Comparison of ENCODE assay signal across 15 cellular contexts in the genomic region with DNA sequence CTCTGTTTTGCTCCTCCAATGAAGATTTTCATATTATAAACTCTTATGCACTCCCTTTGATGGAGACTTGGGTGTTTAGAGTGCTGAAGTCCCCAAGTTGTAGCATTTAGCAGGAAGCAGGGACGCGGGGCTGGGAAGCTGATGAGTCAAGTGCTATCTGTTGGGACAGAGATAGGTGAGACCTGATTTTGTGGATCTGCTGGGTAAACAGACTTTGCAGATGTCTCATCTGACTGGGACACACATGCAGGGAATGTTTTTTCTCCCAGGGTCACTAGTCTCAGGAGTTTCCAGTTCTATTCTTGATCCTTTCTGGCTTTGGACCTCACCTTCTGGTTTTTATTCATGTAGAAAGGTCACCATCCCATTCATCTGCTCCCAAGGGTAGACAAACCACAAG.
DNase-seq lines count a peak whose midpoint lies in the region; ATAC-seq, FAIRE-seq and TF ChIP-seq lines count a peak whose summit lies in the region.
"Had no signal": no experiment of that assay in that cellular context is flagged by ENCODE, and none has a peak within 500 bp of the region (broad histone marks: within the 10 kb centered on the region; RNA-seq: fewer than 3 reads in every experiment).

No MANE protein-coding gene starts in this region.

- H3K4me3 ChIP-seq in SK-N-SH (ENCODE audit: low read depth in 2 of 2, low read length in 1 of 2) = no peak overlapping the region
- no peak overlapping the region for H3K4me3 ChIP-seq in K562
- no peak overlapping the region for H3K4me3 ChIP-seq in upper lobe of right lung
- no peak overlapping the region for H3K4me3 ChIP-seq in stomach
- H3K4me3 ChIP-seq: SJCRH30 had no signal

- ATAC-seq in SK-N-SH treated with all-trans-retinoic acid at 6 μM for 48 hours = no peak
- ATAC-seq in K562 = no peak
- ATAC-seq in upper lobe of right lung = no peak
- ATAC-seq in HG02870 (IDR thresholded peaks at IDR 0.05; ENCODE audit: unreplicated experiment) = no peak
- no peak for ATAC-seq in GM18517 (IDR thresholded peaks at IDR 0.05; ENCODE audit: unreplicated experiment)

- H4K20me1 ChIP-seq in SK-N-SH (ENCODE audit: insufficient read depth) = no peaks in the 10 kb centered on the region
- no peaks in the 10 kb centered on the region for H4K20me1 ChIP-seq in K562 (replicated peaks; ENCODE audit: control insufficient read depth, insufficient read depth, low read length)

- H3K27me3 ChIP-seq in SK-N-SH (ENCODE audit: insufficient read depth) (no peaks in the 10 kb centered on the region), K562 (ENCODE audit: control insufficient read depth in 2 of 2, insufficient read depth in 2 of 2, low read length in 2 of 2) (peaks cover 0 to 5% of the 10 kb centered on the region in 2 experiments; a peak in 1 of 5 replicates), upper lobe of right lung (no peaks in the 10 kb centered on the region), stomach (no peaks in the 10 kb centered on the region)
- H3K27me3 ChIP-seq: SJCRH30 had no signal

- H3K4me1 ChIP-seq in SK-N-SH (ENCODE audit: control insufficient read depth in 1 of 2, insufficient read depth in 2 of 2, low read depth in 1 of 2, low read length in 1 of 2) = peaks cover 0 to 8% of the 10 kb centered on the region in 2 experiments; a peak in 1 of 4 replicates
- H3K4me1 ChIP-seq in K562 (replicated peaks in 1 of 2; ENCODE audit: control insufficient read depth in 2 of 2, insufficient read depth in 2 of 2, low read length in 2 of 2) = no peaks in the 10 kb centered on the region
- no peaks in the 10 kb centered on the region for H3K4me1 ChIP-seq in upper lobe of right lung
- H3K4me1 ChIP-seq in stomach = no peaks in the 10 kb centered on the region
- H3K4me1 ChIP-seq: SJCRH30 had no signal

- DNase-seq in SK-N-SH (no peak), K562 (ENCODE audit: extremely low read depth in 1 of 4, low spot score in 3 of 4) (no peak), kidney tubule cell (ENCODE audit: low spot score) (peak; percentile 57), upper lobe of right lung (peak; percentile 7), stomach (no peak)
- DNase-seq: H7, NCI-H1417 treated with DMSO at 0.1 percent for 48 hours, NCI-H187 treated with DMSO at 0.1 percent for 48 hours, NCI-H526, SJCRH30 had no signal

- no peak for TF ChIP-seq POLR2A in K562 (conservative IDR thresholded peaks at IDR 0.05)
- TF ChIP-seq POLR2A in stomach (IDR thresholded peaks at IDR 0.05) = no peak

- TF ChIP-seq RAD21 in SK-N-SH (IDR thresholded peaks at IDR 0.05; ENCODE audit: low read length) (no peak), K562 (CRISPR knock-in tag; conservative IDR thresholded peaks at IDR 0.05 in 1 of 2, IDR thresholded peaks at IDR 0.05 in 1 of 2) (no peak)

- TF ChIP-seq EP300 in SK-N-SH (IDR thresholded peaks at IDR 0.05; ENCODE audit: borderline replicate concordance in 1 of 2, low read depth in 1 of 2, low read length in 1 of 2) = no peak
- TF ChIP-seq EP300 in K562 (IDR thresholded peaks at IDR 0.05; ENCODE audit: low read length) = no peak
- TF ChIP-seq EP300 in stomach (IDR thresholded peaks at IDR 0.05) = no peak

- BruUV-seq in K562 (replicated peaks; lab: Mats Ljungman, UMichigan) = no TSS peak

- H3K4me2 ChIP-seq in SK-N-SH = peak overlapping the region; percentile 38; the same call in 1 of the 2 replicates
- no peak overlapping the region for H3K4me2 ChIP-seq in K562 (ENCODE audit: insufficient read depth, low read length)
- H3K4me2 ChIP-seq: KMS-11 had no signal

- CTCF ChIA-PET in SK-N-SH (lab: Yijun Ruan, JAX) (no interaction called here), K562 (lab: Yijun Ruan, JAX; ENCODE audit: low intra/inter-chr PET ratio) (no interaction called here)

- WGBS in SK-N-SH (ENCODE audit: low lambda C conversion rate) = 87% methylated on average over 2 of the region's 2 CpGs
- WGBS in K562 (ENCODE audit: insufficient coverage, low coverage, missing lambda C conversion rate) = 6% methylated on average over 2 of the region's 2 CpGs
- WGBS in stomach, 5 donors = 80 to 97% (median 90%) methylated on average over 2 of the region's 2 CpGs

- H2AFZ ChIP-seq in SK-N-SH (ENCODE audit: low read depth) = no peak overlapping the region
- H2AFZ ChIP-seq in K562 (ENCODE audit: low read depth, low read length) = no peak overlapping the region

- intact Hi-C loops in K562 (cut with micrococcal nuclease) = no loop called here
- intact Hi-C loops in upper lobe of right lung (cut with DNase I) = no loop called here
- intact Hi-C loops in stomach (cut with DNase I; ENCODE audit: low total_unique reads) = no loop called here

- FAIRE-seq in K562 (lab: Jason Lieb, UNC) = no peak
- FAIRE-seq: G401.6 had no signal

- H3K36me3 ChIP-seq in SK-N-SH (replicated peaks in 1 of 2; ENCODE audit: control insufficient read depth in 1 of 2, insufficient read depth in 2 of 2, low read length in 1 of 2) = no peaks in the 10 kb centered on the region
- H3K36me3 ChIP-seq in K562 (ENCODE audit: control insufficient read depth, insufficient read depth, low read length) = no peaks in the 10 kb centered on the region
- H3K36me3 ChIP-seq in upper lobe of right lung = no peaks in the 10 kb centered on the region
- H3K36me3 ChIP-seq in stomach = peaks cover 0 to 20% (median 19%) of the 10 kb centered on the region in 4 donors
- H3K36me3 ChIP-seq: SJCRH30 had no signal

- in situ Hi-C loops in K562 (cut with MboI) = no loop called here

- H3K79me2 ChIP-seq in SK-N-SH (ENCODE audit: insufficient read depth) = no peaks in the 10 kb centered on the region
- no peaks in the 10 kb centered on the region for H3K79me2 ChIP-seq in K562 (ENCODE audit: control insufficient read depth, insufficient read depth, low read length)

- no peaks in the 10 kb centered on the region for H3F3A ChIP-seq in SK-N-SH (replicated peaks; ENCODE audit: insufficient read depth)

- no peaks in the 10 kb centered on the region for H3K9me1 ChIP-seq in K562 (ENCODE audit: control insufficient read depth, insufficient read depth, low read length)

- H3K9ac ChIP-seq in SK-N-SH = no peak overlapping the region
- no peak overlapping the region for H3K9ac ChIP-seq in K562 (ENCODE audit: insufficient read depth in 1 of 2, low read depth in 2 of 2, low read length in 2 of 2)
- H3K9ac ChIP-seq: KMS-11 had no signal

- H3K9me3 ChIP-seq in SK-N-SH (no peaks in the 10 kb centered on the region), K562 (replicated peaks; ENCODE audit: control insufficient read depth, insufficient read depth, low read depth, low read length) (no peaks in the 10 kb centered on the region), upper lobe of right lung (no peaks in the 10 kb centered on the region), stomach (no peaks in the 10 kb centered on the region)
- H3K9me3 ChIP-seq: SJCRH30 had no signal

- H3K9me2 ChIP-seq in SK-N-SH = no peaks in the 10 kb centered on the region

- H3K27ac ChIP-seq in SK-N-SH (ENCODE audit: low read depth in 2 of 2, low read length in 1 of 2) = no peak overlapping the region
- H3K27ac ChIP-seq in K562 (ENCODE audit: extremely low read depth, low read depth, low read length) = no peak overlapping the region
- no peak overlapping the region for H3K27ac ChIP-seq in upper lobe of right lung
- H3K27ac ChIP-seq in stomach = no peak overlapping the region
- H3K27ac ChIP-seq: KMS-11, SJCRH30 had no signal

- POLR2A ChIA-PET in SK-N-SH (lab: Yijun Ruan, JAX) = no interaction called here
- POLR2A ChIA-PET in K562 (lab: Yijun Ruan, JAX) = no interaction called here

- TF ChIP-seq CTCF in SK-N-SH (IDR thresholded peaks at IDR 0.05) = no peak
- TF ChIP-seq CTCF in K562 (IDR thresholded peaks at IDR 0.05 in 2 of 3, conservative IDR thresholded peaks at IDR 0.05 in 1 of 3; ENCODE audit: insufficient read depth in 2 of 3, low read depth in 1 of 3, low read length in 3 of 3) = no peak
- TF ChIP-seq CTCF in upper lobe of right lung (IDR thresholded peaks at IDR 0.05) = no peak
- no peak for TF ChIP-seq CTCF in stomach (IDR thresholded peaks at IDR 0.05)

TF ChIP-seq in SK-N-SH, 30 proteins besides CTCF, POLR2A, EP300 and RAD21 (continues in another document):
- TF ChIP-seq TEAD4 (IDR thresholded peaks at IDR 0.05; ENCODE audit: borderline replicate concordance, insufficient read depth) (no peak), TAF1 (IDR thresholded peaks at IDR 0.05; ENCODE audit: borderline replicate concordance, low read depth, low read length) (no peak), CHD2 (IDR thresholded peaks at IDR 0.05; ENCODE audit: low read length, partially characterized antibody) (no peak), POLR2AphosphoS5 (IDR thresholded peaks at IDR 0.05; ENCODE audit: low read depth, low read length) (no peak), TCF12 (IDR thresholded peaks at IDR 0.05) (no peak), MEF2A (IDR thresholded peaks at IDR 0.05; ENCODE audit: borderline replicate concordance, low read depth) (no peak)

TF ChIP-seq in SK-N-SH treated with all-trans-retinoic acid at 6 μM for 48 hours, 23 proteins besides CTCF, POLR2A, EP300 and RAD21 (continues in another document):
- TF ChIP-seq SNAI2 (CRISPR knock-in tag; IDR thresholded peaks at IDR 0.05) = no peak

TF ChIP-seq in K562, 482 proteins besides CTCF, POLR2A, EP300 and RAD21:
- no peak for TF ChIP-seq RBM39 (optimal IDR thresholded peaks at IDR 0.05; ENCODE audit: low read depth, low read length)
- peak; percentile 46 for TF ChIP-seq FOSL1 (tag; conservative IDR thresholded peaks at IDR 0.05)
- TF ChIP-seq POLR3A (IDR thresholded peaks at IDR 0.05; ENCODE audit: borderline replicate concordance, extremely low read depth, insufficient read depth, insufficient read length) = no peak
- TF ChIP-seq, protein P1, sequence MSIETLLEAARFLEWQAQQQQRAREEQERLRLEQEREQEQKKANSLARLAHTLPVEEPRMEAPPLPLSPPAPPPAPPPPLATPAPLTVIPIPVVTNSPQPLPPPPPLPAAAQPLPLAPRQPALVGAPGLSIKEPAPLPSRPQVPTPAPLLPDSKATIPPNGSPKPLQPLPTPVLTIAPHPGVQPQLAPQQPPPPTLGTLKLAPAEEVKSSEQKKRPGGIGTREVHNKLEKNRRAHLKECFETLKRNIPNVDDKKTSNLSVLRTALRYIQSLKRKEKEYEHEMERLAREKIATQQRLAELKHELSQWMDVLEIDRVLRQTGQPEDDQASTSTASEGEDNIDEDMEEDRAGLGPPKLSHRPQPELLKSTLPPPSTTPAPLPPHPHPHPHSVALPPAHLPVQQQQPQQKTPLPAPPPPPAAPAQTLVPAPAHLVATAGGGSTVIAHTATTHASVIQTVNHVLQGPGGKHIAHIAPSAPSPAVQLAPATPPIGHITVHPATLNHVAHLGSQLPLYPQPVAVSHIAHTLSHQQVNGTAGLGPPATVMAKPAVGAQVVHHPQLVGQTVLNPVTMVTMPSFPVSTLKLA (conservative IDR thresholded peaks at IDR 0.05) = no peak
- no peak for TF ChIP-seq CBX2 (IDR thresholded peaks at IDR 0.05; ENCODE audit: insufficient read depth, low read length, poor library complexity, severe bottlenecking)
- no peak for TF ChIP-seq FOXK1 (CRISPR knock-in tag; IDR thresholded peaks at IDR 0.05; ENCODE audit: borderline replicate concordance)
- no peak for TF ChIP-seq DNMT1 (IDR thresholded peaks at IDR 0.05)
- no peak for TF ChIP-seq TAL1 (IDR thresholded peaks at IDR 0.05)
- peak; percentile 8; the same call in 1 of the 2 replicates for TF ChIP-seq TCF3 (CRISPR knock-in tag; IDR thresholded peaks at IDR 0.05)
- TF ChIP-seq NR4A1 (CRISPR knock-in tag; IDR thresholded peaks at IDR 0.05) = no peak
- no peak for TF ChIP-seq NR4A1 (tag; IDR thresholded peaks at IDR 0.05)

Comparison
In these comparisons a context has a peak if more than half of its experiments do, and no peak if none do; other contexts are left out.
1. DNase-seq: peak in kidney tubule cell (single experiment) and upper lobe of right lung (single experiment); none in SK-N-SH (single experiment), K562 (0 of 4) and stomach (single experiment).